ENCODE assay signal across 1 cellular context in the genomic region with DNA sequence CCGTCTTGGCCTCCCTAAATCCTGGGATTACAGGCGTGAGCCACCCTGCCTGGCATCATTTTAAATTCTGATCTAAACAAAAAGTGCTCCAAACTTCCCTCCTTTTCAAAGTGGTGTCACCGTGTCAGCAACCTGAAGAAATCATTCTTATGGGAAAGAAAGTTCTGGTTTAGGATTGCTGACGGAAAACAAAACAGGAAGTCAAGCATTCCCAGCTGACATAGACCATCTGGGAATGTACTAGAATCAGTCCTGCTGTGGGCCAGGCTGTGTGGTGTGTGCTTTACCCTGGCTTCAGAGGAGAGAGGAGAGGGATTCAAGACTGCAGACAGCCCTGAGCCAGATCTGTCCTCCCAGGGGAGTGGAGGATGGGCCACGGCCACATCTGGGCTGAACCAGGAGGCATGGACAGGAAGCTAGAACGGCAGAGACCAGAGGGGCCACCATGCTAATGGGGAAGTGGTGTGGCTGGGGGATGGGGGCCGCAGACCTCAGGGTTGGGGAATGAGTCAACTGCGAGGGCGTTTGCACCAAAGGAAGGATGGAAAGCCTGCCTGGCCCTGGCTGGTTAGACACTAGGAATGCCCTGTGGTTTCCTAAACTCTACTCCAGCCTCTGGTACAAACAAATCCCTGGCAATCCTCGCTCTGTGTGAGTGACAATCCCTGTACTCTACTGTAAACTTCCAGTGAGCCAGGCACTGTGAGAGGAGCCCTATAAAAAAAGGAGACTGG.
TF ChIP-seq lines count a peak whose summit lies in the region.

No MANE protein-coding gene starts in this region.

TF ChIP-seq in GM12878, 131 proteins besides CTCF, POLR2A, EP300 and RAD21 (continues in another document):
- TF ChIP-seq, protein P1, sequence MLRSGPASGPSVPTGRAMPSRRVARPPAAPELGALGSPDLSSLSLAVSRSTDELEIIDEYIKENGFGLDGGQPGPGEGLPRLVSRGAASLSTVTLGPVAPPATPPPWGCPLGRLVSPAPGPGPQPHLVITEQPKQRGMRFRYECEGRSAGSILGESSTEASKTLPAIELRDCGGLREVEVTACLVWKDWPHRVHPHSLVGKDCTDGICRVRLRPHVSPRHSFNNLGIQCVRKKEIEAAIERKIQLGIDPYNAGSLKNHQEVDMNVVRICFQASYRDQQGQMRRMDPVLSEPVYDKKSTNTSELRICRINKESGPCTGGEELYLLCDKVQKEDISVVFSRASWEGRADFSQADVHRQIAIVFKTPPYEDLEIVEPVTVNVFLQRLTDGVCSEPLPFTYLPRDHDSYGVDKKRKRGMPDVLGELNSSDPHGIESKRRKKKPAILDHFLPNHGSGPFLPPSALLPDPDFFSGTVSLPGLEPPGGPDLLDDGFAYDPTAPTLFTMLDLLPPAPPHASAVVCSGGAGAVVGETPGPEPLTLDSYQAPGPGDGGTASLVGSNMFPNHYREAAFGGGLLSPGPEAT (IDR thresholded peaks at IDR 0.05; ENCODE audit: low read depth): peak; percentile 98
- TF ChIP-seq IKZF1 (conservative IDR thresholded peaks at IDR 0.05): peak; percentile 100
- 0 out of 2 replicates have a peak, but pooled peaks have one; percentile 36 for TF ChIP-seq MYB (IDR thresholded peaks at IDR 0.05; ENCODE audit: borderline replicate concordance, low read depth, low read length)
- TF ChIP-seq ZNF207 (IDR thresholded peaks at IDR 0.05; ENCODE audit: borderline replicate concordance): 0 out of 2 replicates have a peak, but pooled peaks have one; percentile 21
- TF ChIP-seq, protein P2, sequence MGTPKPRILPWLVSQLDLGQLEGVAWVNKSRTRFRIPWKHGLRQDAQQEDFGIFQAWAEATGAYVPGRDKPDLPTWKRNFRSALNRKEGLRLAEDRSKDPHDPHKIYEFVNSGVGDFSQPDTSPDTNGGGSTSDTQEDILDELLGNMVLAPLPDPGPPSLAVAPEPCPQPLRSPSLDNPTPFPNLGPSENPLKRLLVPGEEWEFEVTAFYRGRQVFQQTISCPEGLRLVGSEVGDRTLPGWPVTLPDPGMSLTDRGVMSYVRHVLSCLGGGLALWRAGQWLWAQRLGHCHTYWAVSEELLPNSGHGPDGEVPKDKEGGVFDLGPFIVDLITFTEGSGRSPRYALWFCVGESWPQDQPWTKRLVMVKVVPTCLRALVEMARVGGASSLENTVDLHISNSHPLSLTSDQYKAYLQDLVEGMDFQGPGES (IDR thresholded peaks at IDR 0.05): 0 out of 2 replicates have a peak, but pooled peaks have one; percentile 10
- peak; percentile 93 for TF ChIP-seq JUND (IDR thresholded peaks at IDR 0.05; ENCODE audit: low read depth, low read length)
- no peak for TF ChIP-seq KAT2A (conservative IDR thresholded peaks at IDR 0.05; ENCODE audit: control insufficient read depth, low read depth, low read length)
- peak; percentile 99 for TF ChIP-seq FOXM1 (IDR thresholded peaks at IDR 0.05; ENCODE audit: low read depth, low read length)
- TF ChIP-seq, protein P3, sequence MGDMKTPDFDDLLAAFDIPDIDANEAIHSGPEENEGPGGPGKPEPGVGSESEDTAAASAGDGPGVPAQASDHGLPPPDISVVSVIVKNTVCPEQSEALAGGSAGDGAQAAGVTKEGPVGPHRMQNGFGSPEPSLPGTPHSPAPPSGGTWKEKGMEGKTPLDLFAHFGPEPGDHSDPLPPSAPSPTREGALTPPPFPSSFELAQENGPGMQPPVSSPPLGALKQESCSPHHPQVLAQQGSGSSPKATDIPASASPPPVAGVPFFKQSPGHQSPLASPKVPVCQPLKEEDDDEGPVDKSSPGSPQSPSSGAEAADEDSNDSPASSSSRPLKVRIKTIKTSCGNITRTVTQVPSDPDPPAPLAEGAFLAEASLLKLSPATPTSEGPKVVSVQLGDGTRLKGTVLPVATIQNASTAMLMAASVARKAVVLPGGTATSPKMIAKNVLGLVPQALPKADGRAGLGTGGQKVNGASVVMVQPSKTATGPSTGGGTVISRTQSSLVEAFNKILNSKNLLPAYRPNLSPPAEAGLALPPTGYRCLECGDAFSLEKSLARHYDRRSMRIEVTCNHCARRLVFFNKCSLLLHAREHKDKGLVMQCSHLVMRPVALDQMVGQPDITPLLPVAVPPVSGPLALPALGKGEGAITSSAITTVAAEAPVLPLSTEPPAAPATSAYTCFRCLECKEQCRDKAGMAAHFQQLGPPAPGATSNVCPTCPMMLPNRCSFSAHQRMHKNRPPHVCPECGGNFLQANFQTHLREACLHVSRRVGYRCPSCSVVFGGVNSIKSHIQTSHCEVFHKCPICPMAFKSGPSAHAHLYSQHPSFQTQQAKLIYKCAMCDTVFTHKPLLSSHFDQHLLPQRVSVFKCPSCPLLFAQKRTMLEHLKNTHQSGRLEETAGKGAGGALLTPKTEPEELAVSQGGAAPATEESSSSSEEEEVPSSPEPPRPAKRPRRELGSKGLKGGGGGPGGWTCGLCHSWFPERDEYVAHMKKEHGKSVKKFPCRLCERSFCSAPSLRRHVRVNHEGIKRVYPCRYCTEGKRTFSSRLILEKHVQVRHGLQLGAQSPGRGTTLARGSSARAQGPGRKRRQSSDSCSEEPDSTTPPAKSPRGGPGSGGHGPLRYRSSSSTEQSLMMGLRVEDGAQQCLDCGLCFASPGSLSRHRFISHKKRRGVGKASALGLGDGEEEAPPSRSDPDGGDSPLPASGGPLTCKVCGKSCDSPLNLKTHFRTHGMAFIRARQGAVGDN (IDR thresholded peaks at IDR 0.05): peak; percentile 73
- TF ChIP-seq, protein P4, sequence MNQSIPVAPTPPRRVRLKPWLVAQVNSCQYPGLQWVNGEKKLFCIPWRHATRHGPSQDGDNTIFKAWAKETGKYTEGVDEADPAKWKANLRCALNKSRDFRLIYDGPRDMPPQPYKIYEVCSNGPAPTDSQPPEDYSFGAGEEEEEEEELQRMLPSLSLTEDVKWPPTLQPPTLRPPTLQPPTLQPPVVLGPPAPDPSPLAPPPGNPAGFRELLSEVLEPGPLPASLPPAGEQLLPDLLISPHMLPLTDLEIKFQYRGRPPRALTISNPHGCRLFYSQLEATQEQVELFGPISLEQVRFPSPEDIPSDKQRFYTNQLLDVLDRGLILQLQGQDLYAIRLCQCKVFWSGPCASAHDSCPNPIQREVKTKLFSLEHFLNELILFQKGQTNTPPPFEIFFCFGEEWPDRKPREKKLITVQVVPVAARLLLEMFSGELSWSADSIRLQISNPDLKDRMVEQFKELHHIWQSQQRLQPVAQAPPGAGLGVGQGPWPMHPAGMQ (IDR thresholded peaks at IDR 0.05; ENCODE audit: borderline replicate concordance): no peak
- TF ChIP-seq MXI1 (IDR thresholded peaks at IDR 0.05; ENCODE audit: low read depth, low read length): no peak
- peak; percentile 98 for TF ChIP-seq NFIC (IDR thresholded peaks at IDR 0.05; ENCODE audit: low read depth, low read length)
- TF ChIP-seq ATF7 (IDR thresholded peaks at IDR 0.05; ENCODE audit: low read depth): peak; percentile 86
- peak in 1 of 2 experiments; percentile 92; a peak in 2 of 4 replicates for TF ChIP-seq CEBPB (IDR thresholded peaks at IDR 0.05; ENCODE audit: borderline replicate concordance in 1 of 2, low read depth in 2 of 2, low read length in 2 of 2)
- peak; percentile 87 for TF ChIP-seq ZNF217 (IDR thresholded peaks at IDR 0.05)
- TF ChIP-seq HDAC6 (IDR thresholded peaks at IDR 0.05; ENCODE audit: unreplicated experiment): no peak
- TF ChIP-seq, protein P5, sequence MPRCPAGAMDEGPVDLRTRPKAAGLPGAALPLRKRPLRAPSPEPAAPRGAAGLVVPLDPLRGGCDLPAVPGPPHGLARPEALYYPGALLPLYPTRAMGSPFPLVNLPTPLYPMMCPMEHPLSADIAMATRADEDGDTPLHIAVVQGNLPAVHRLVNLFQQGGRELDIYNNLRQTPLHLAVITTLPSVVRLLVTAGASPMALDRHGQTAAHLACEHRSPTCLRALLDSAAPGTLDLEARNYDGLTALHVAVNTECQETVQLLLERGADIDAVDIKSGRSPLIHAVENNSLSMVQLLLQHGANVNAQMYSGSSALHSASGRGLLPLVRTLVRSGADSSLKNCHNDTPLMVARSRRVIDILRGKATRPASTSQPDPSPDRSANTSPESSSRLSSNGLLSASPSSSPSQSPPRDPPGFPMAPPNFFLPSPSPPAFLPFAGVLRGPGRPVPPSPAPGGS (IDR thresholded peaks at IDR 0.05; ENCODE audit: borderline replicate concordance, insufficient read depth, low read depth, low read length, poor library complexity, severe bottlenecking): peak; percentile 99
- TF ChIP-seq ZNF24 (IDR thresholded peaks at IDR 0.05): peak; percentile 67
- 0 out of 2 replicates have a peak, but pooled peaks have one; percentile 44 for TF ChIP-seq SMARCA5 (IDR thresholded peaks at IDR 0.05)
- peak; percentile 35; the same call in 1 of the 2 replicates for TF ChIP-seq SMC3 (IDR thresholded peaks at IDR 0.05; ENCODE audit: borderline replicate concordance, low read length)
- TF ChIP-seq EED (IDR thresholded peaks at IDR 0.05; ENCODE audit: low read depth): peak; percentile 100
- peak; percentile 99 for TF ChIP-seq MEF2B (IDR thresholded peaks at IDR 0.05; ENCODE audit: partially characterized antibody, poor library complexity, severe bottlenecking)
- peak; percentile 93 for TF ChIP-seq RELA (IDR thresholded peaks at IDR 0.05; ENCODE audit: borderline replicate concordance, partially characterized antibody)
- TF ChIP-seq SP1 (IDR thresholded peaks at IDR 0.05; ENCODE audit: low read depth, low read length): peak; percentile 96
- TF ChIP-seq TCF12 (IDR thresholded peaks at IDR 0.05; ENCODE audit: low read depth, low read length): peak; percentile 99
- TF ChIP-seq, protein P6, sequence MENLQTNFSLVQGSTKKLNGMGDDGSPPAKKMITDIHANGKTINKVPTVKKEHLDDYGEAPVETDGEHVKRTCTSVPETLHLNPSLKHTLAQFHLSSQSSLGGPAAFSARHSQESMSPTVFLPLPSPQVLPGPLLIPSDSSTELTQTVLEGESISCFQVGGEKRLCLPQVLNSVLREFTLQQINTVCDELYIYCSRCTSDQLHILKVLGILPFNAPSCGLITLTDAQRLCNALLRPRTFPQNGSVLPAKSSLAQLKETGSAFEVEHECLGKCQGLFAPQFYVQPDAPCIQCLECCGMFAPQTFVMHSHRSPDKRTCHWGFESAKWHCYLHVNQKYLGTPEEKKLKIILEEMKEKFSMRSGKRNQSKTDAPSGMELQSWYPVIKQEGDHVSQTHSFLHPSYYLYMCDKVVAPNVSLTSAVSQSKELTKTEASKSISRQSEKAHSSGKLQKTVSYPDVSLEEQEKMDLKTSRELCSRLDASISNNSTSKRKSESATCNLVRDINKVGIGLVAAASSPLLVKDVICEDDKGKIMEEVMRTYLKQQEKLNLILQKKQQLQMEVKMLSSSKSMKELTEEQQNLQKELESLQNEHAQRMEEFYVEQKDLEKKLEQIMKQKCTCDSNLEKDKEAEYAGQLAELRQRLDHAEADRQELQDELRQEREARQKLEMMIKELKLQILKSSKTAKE (IDR thresholded peaks at IDR 0.05; ENCODE audit: low read depth, poor library complexity, severe bottlenecking): peak; percentile 96
- no peak for TF ChIP-seq SREBF2 (IDR thresholded peaks at IDR 0.05; ENCODE audit: low read length)
- TF ChIP-seq TCF7 (IDR thresholded peaks at IDR 0.05; ENCODE audit: borderline replicate concordance): peak; percentile 80; the same call in 1 of the 2 replicates
- no peak for TF ChIP-seq BRCA1 (IDR thresholded peaks at IDR 0.05; ENCODE audit: low read depth, low read length)
- TF ChIP-seq, protein P7, sequence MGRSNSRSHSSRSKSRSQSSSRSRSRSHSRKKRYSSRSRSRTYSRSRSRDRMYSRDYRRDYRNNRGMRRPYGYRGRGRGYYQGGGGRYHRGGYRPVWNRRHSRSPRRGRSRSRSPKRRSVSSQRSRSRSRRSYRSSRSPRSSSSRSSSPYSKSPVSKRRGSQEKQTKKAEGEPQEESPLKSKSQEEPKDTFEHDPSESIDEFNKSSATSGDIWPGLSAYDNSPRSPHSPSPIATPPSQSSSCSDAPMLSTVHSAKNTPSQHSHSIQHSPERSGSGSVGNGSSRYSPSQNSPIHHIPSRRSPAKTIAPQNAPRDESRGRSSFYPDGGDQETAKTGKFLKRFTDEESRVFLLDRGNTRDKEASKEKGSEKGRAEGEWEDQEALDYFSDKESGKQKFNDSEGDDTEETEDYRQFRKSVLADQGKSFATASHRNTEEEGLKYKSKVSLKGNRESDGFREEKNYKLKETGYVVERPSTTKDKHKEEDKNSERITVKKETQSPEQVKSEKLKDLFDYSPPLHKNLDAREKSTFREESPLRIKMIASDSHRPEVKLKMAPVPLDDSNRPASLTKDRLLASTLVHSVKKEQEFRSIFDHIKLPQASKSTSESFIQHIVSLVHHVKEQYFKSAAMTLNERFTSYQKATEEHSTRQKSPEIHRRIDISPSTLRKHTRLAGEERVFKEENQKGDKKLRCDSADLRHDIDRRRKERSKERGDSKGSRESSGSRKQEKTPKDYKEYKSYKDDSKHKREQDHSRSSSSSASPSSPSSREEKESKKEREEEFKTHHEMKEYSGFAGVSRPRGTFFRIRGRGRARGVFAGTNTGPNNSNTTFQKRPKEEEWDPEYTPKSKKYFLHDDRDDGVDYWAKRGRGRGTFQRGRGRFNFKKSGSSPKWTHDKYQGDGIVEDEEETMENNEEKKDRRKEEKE (IDR thresholded peaks at IDR 0.05): no peak
- TF ChIP-seq, protein P8, sequence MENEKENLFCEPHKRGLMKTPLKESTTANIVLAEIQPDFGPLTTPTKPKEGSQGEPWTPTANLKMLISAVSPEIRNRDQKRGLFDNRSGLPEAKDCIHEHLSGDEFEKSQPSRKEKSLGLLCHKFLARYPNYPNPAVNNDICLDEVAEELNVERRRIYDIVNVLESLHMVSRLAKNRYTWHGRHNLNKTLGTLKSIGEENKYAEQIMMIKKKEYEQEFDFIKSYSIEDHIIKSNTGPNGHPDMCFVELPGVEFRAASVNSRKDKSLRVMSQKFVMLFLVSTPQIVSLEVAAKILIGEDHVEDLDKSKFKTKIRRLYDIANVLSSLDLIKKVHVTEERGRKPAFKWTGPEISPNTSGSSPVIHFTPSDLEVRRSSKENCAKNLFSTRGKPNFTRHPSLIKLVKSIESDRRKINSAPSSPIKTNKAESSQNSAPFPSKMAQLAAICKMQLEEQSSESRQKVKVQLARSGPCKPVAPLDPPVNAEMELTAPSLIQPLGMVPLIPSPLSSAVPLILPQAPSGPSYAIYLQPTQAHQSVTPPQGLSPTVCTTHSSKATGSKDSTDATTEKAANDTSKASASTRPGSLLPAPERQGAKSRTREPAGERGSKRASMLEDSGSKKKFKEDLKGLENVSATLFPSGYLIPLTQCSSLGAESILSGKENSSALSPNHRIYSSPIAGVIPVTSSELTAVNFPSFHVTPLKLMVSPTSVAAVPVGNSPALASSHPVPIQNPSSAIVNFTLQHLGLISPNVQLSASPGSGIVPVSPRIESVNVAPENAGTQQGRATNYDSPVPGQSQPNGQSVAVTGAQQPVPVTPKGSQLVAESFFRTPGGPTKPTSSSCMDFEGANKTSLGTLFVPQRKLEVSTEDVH (IDR thresholded peaks at IDR 0.05; ENCODE audit: low read depth, partially characterized antibody): no peak
- TF ChIP-seq TARDBP (IDR thresholded peaks at IDR 0.05; ENCODE audit: borderline replicate concordance): peak; percentile 88
- no peak; the same call in 1 of the 2 replicates for TF ChIP-seq ZNF384 (IDR thresholded peaks at IDR 0.05; ENCODE audit: borderline replicate concordance, low read depth, low read length)
- TF ChIP-seq RAD51 (IDR thresholded peaks at IDR 0.05): no peak
- TF ChIP-seq YBX1 (IDR thresholded peaks at IDR 0.05): 0 out of 2 replicates have a peak, but pooled peaks have one; percentile 4
- TF ChIP-seq HDAC2 (IDR thresholded peaks at IDR 0.05): no peak
- peak; percentile 38 to 99 for TF ChIP-seq EGR1 (IDR thresholded peaks at IDR 0.05; ENCODE audit: borderline replicate concordance in 1 of 2, low read depth in 2 of 2, low read length in 2 of 2)
- TF ChIP-seq TCF3 (IDR thresholded peaks at IDR 0.05; ENCODE audit: borderline replicate concordance, insufficient read depth, low read depth, low read length): peak; percentile 99
- no peak for TF ChIP-seq HDGF (IDR thresholded peaks at IDR 0.05)
- TF ChIP-seq KDM1A (IDR thresholded peaks at IDR 0.05; ENCODE audit: borderline replicate concordance): no peak
